In the genomic region with DNA sequence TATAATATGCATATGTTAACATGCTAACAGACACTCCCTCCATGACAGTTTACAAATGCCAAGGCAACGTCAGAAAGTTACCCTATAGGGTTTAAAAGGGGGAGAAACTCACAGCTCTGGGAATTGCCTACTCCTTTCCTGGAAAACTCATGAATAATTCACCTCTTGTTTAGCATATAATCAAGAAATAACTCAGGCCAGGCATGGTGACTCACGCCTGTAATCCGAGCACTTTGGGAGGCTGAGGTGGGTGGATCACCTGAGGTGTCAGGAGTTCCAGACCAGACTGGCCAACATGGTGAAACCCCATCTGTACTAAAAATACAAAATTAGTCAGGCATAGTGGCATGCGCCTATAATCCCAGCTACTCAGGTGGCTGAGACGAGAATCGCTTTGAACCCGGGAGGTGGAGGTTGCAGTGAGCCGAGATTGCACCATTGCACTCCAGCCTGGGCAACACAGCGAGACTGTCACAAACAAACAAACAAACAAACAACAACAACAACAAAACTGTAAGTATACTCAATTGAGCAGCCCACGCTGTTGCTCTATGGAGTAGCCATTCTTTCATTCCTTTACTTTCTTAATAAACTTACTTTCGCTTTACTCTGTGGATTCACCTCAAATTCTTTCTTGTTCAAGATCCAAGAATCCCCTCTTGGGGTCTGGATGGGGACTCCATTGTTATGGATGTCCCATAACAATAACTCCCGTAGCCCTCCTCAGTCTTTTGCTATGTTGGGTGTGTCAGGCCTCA, we compare ENCODE assay signal across 8 cellular contexts. TPM values are rescaled to one million over a fixed set of nuclear protein-coding genes. Genes with fewer than 3 reads are reported as not detected.
DNase-seq lines count a peak whose midpoint lies in the region; ATAC-seq, FAIRE-seq and TF ChIP-seq lines count a peak whose summit lies in the region.
"Not testable (repeated sequence)": the region's sequence is repeated elsewhere in the genome, so short reads cannot be mapped to it uniquely, and the experiment has no call there.

No MANE protein-coding gene starts in this region.

- TF ChIP-seq RAD21 in HCT116 (IDR thresholded peaks at IDR 0.05; ENCODE audit: low read depth) = peak; percentile 6; the same call in 1 of the 2 replicates
- not testable (repeated sequence) for TF ChIP-seq RAD21 in H1 (IDR thresholded peaks at IDR 0.05 in 1 of 2, conservative IDR thresholded peaks at IDR 0.05 in 1 of 2; ENCODE audit: low read depth in 2 of 2, low read length in 2 of 2)

- BruUV-seq in HCT116 (replicated peaks; lab: Mats Ljungman, UMichigan) = not testable (repeated sequence)

- peaks cover 17% of the 10 kb centered on the region for H3K4me1 Mint-ChIP-seq in activated CD4-positive, alpha-beta T cell treated with anti-CD3 and anti-CD28 coated beads, Interleukin-2, amount 10 ng/mL, durations not matched to agents 24 days and 14 days
- peaks cover 27% of the 10 kb centered on the region for H3K4me1 Mint-ChIP-seq in stimulated activated naive CD8-positive, alpha-beta T cell treated with anti-CD3 and anti-CD28 coated beads, Interleukin-15, Interleukin-2, amounts not matched to agents 100 ng/mL and 50 ng/mL, for 24 hours (ENCODE audit: low read depth)

- DNase-seq in HCT116 (ENCODE audit: low read depth, low spot score) (peak; percentile 53), RKO (ENCODE audit: low spot score) (peak; percentile 56)
- not testable (repeated sequence) for DNase-seq in activated CD4-positive, alpha-beta T cell treated with anti-CD3 and anti-CD28 coated beads, Interleukin-2, amount 10 ng/mL, durations not matched to agents 24 days and 14 days; H1 (ENCODE audit: low read depth in 1 of 2, low spot score in 2 of 2); lung (ENCODE audit: low spot score)
- DNase-seq in activated effector memory CD4-positive, alpha-beta T cell treated with anti-CD3 and anti-CD28 coated beads, Interleukin-2, amount 50 U/mL, for 16 hours = peak; percentile 72
- peak; percentile 65 to 68 for DNase-seq in stimulated activated CD4-positive, alpha-beta T cell treated with anti-CD3 and anti-CD28 coated beads, Interleukin-15, amount 100 ng/mL, for 48 hours (ENCODE audit: low read depth in 2 of 2)

- H2BK120ac ChIP-seq in H1 (replicated peaks; ENCODE audit: low read depth, low read length) = not testable (repeated sequence)

- not testable (repeated sequence) for H3K18ac ChIP-seq in H1 (ENCODE audit: extremely low read depth, low read length)

- H3K27me3 Mint-ChIP-seq in activated CD4-positive, alpha-beta T cell treated with anti-CD3 and anti-CD28 coated beads, Interleukin-2, amount 10 ng/mL, durations not matched to agents 24 days and 14 days; stimulated activated naive CD8-positive, alpha-beta T cell treated with anti-CD3 and anti-CD28 coated beads, Interleukin-15, Interleukin-2, amounts not matched to agents 100 ng/mL and 50 ng/mL, for 24 hours: not testable (repeated sequence)

- peak overlapping the region; percentile 59 for H3K4me2 ChIP-seq in HCT116 (ENCODE audit: low read length)
- peak overlapping the region in 1 of 2 experiments; percentile 57; a peak in 1 of 4 replicates for H3K4me2 ChIP-seq in H1 (ENCODE audit: insufficient read depth in 1 of 2, low read depth in 2 of 2, low read length in 2 of 2)

- H3K9ac ChIP-seq in HCT116 (ENCODE audit: low read length); H1 (replicated peaks in 1 of 4; ENCODE audit: extremely low read depth in 1 of 4, low read depth in 3 of 4, low read length in 3 of 4): not testable (repeated sequence)

- not testable (repeated sequence) for H3K9me2 ChIP-seq in HCT116 (ENCODE audit: insufficient read depth)

- peaks cover 66% of the 10 kb centered on the region for H3K36me3 Mint-ChIP-seq in activated CD4-positive, alpha-beta T cell treated with anti-CD3 and anti-CD28 coated beads, Interleukin-2, amount 10 ng/mL, durations not matched to agents 24 days and 14 days (ENCODE audit: low read depth)
- H3K36me3 Mint-ChIP-seq in stimulated activated naive CD8-positive, alpha-beta T cell treated with anti-CD3 and anti-CD28 coated beads, Interleukin-15, Interleukin-2, amounts not matched to agents 100 ng/mL and 50 ng/mL, for 24 hours (ENCODE audit: low read depth) = peaks cover 71% of the 10 kb centered on the region

- H3K4me3 ChIP-seq in HCT116 (replicated peaks in 1 of 2; ENCODE audit: low read depth in 1 of 2, low read length in 2 of 2) = 0 out of 4 replicates have a peak overlapping the region, but pooled peaks of 1 of the 2 experiments have one; percentile 13
- H3K4me3 ChIP-seq in H1 (ENCODE audit: extremely low read depth in 1 of 4, insufficient read depth in 2 of 4, low read depth in 3 of 4, low read length in 4 of 4); lung: not testable (repeated sequence)

- H3K9me3 ChIP-seq in HCT116 (ENCODE audit: control insufficient read depth in 1 of 2, insufficient read depth in 1 of 2, low read depth in 1 of 2, low read length in 2 of 2); H1 (ENCODE audit: insufficient read depth in 2 of 2, low read depth in 1 of 2, low read length in 1 of 2); lung (ENCODE audit: control insufficient read depth in 2 of 2, insufficient read depth in 1 of 2, low read length in 1 of 2): not testable (repeated sequence)

- H3K4ac ChIP-seq in H1 (replicated peaks; ENCODE audit: insufficient read length, low read depth, low read length) = not testable (repeated sequence)

- not testable (repeated sequence) for H3K4me3 Mint-ChIP-seq in activated CD4-positive, alpha-beta T cell treated with anti-CD3 and anti-CD28 coated beads, Interleukin-2, amount 10 ng/mL, durations not matched to agents 24 days and 14 days
- peak overlapping the region; percentile 39 for H3K4me3 Mint-ChIP-seq in stimulated activated naive CD8-positive, alpha-beta T cell treated with anti-CD3 and anti-CD28 coated beads, Interleukin-15, Interleukin-2, amounts not matched to agents 100 ng/mL and 50 ng/mL, for 24 hours

- H2BK20ac ChIP-seq in H1 (ENCODE audit: low read length) = not testable (repeated sequence)

- POLR2A ChIA-PET in HCT116 (lab: Charles Lee) = not testable (repeated sequence)
- POLR2A ChIA-PET in H1 (lab: Charles Lee; ENCODE audit: partially characterized antibody) = interaction anchor here (1.5 to 8.3 kb wide), 10 partner anchors 8 to 62 kb away, joined by 3 to 70 read pairs (median 6); a partner anchor contains a TSS

- H3K23me2 ChIP-seq in H1 (ENCODE audit: low read depth, low read length) = not testable (repeated sequence)

- not testable (repeated sequence) for H3K79me2 ChIP-seq in HCT116 (ENCODE audit: insufficient read depth, low read length); H1 (ENCODE audit: control insufficient read depth in 1 of 2, insufficient read depth in 2 of 2, low read length in 2 of 2)

- TF ChIP-seq EP300 in H1 (IDR thresholded peaks at IDR 0.05; ENCODE audit: borderline replicate concordance in 1 of 2, low read depth in 2 of 2, low read length in 2 of 2) = not testable (repeated sequence)

- TF ChIP-seq CTCF in HCT116 (IDR thresholded peaks at IDR 0.05 in 2 of 3, conservative IDR thresholded peaks at IDR 0.05 in 1 of 3; ENCODE audit: borderline replicate concordance in 1 of 3, insufficient read depth in 1 of 3, low read depth in 2 of 3, low read length in 2 of 3); H1 (IDR thresholded peaks at IDR 0.05; ENCODE audit: control extremely low read depth in 1 of 3, insufficient read depth in 1 of 3, low read depth in 1 of 3, low read length in 3 of 3); lung (IDR thresholded peaks at IDR 0.05; ENCODE audit: control extremely low read depth, extremely low read depth): not testable (repeated sequence)

- ATAC-seq in HCT116 = peak; percentile 66
- peak; percentile 25 for ATAC-seq in lung (ENCODE audit: insufficient read depth, low FRiP score)

- H2AK5ac ChIP-seq in H1 (ENCODE audit: low read depth, low read length) = not testable (repeated sequence)

- not testable (repeated sequence) for FAIRE-seq in H1 (lab: Jason Lieb, UNC)

- H4K5ac ChIP-seq in H1 (ENCODE audit: insufficient read length, low read depth, low read length) = not testable (repeated sequence)

- H4K91ac ChIP-seq in H1 (replicated peaks; ENCODE audit: insufficient read length, low read length) = not testable (repeated sequence)

- RAD21 ChIA-PET in HCT116 (lab: Charles Lee; ENCODE audit: low non-redundant PET in 1 of 2, low total read pairs in 2 of 2, uncharacterized antibody in 2 of 2, unreplicated experiment in 2 of 2) = not testable (repeated sequence)

- peak overlapping the region; percentile 5; the same call in 1 of the 2 replicates for H3K27ac ChIP-seq in HCT116 (ENCODE audit: low read depth, low read length)
- H3K27ac ChIP-seq in H1 (ENCODE audit: low read depth, low read length); lung (ENCODE audit: low read depth in 1 of 2, low read length in 1 of 2): not testable (repeated sequence)

- not testable (repeated sequence) for H4K8ac ChIP-seq in H1 (ENCODE audit: extremely low read depth, insufficient read depth, low read length)

- H3K27ac Mint-ChIP-seq in activated CD4-positive, alpha-beta T cell treated with anti-CD3 and anti-CD28 coated beads, Interleukin-2, amount 10 ng/mL, durations not matched to agents 24 days and 14 days = peak overlapping the region; percentile 77
- peak overlapping the region; percentile 78 for H3K27ac Mint-ChIP-seq in stimulated activated naive CD8-positive, alpha-beta T cell treated with anti-CD3 and anti-CD28 coated beads, Interleukin-15, Interleukin-2, amounts not matched to agents 100 ng/mL and 50 ng/mL, for 24 hours

- H2AFZ ChIP-seq in HCT116 (ENCODE audit: low read depth, low read length, poor library complexity, severe bottlenecking); H1 (ENCODE audit: low read length): not testable (repeated sequence)

- H2BK15ac ChIP-seq in H1 (ENCODE audit: low read length) = not testable (repeated sequence)

- H3K14ac ChIP-seq in H1 (ENCODE audit: insufficient read length) = not testable (repeated sequence)

- H3K9me3 Mint-ChIP-seq in activated CD4-positive, alpha-beta T cell treated with anti-CD3 and anti-CD28 coated beads, Interleukin-2, amount 10 ng/mL, durations not matched to agents 24 days and 14 days = peaks cover 18% of the 10 kb centered on the region
- H3K9me3 Mint-ChIP-seq in stimulated activated naive CD8-positive, alpha-beta T cell treated with anti-CD3 and anti-CD28 coated beads, Interleukin-15, Interleukin-2, amounts not matched to agents 100 ng/mL and 50 ng/mL, for 24 hours = not testable (repeated sequence)

- not testable (repeated sequence) for H3K23ac ChIP-seq in H1 (ENCODE audit: insufficient read length)

- TF ChIP-seq POLR2A in HCT116 (IDR thresholded peaks at IDR 0.05; ENCODE audit: borderline replicate concordance, extremely low read depth, insufficient read depth, insufficient read length) = not testable (repeated sequence)
- TF ChIP-seq POLR2A in H1 (IDR thresholded peaks at IDR 0.05; ENCODE audit: control extremely low read depth in 1 of 2, low read depth in 2 of 2, low read length in 2 of 2) = 0 out of 3 replicates have a peak, but pooled peaks of 1 of the 2 experiments have one; percentile 14

- not testable (repeated sequence) for H3K79me1 ChIP-seq in H1 (ENCODE audit: low read depth, low read length)

- 92% methylated on average over 12 of the region's 12 CpGs; no CpG with 5 or more reads in 1 of the 2 experiments for WGBS in H1 (ENCODE audit: extremely low coverage in 1 of 2, insufficient coverage in 1 of 2, insufficient read length in 1 of 2, insufficient replicate concordance in 2 of 2, low coverage in 1 of 2, low lambda C conversion rate in 2 of 2, missing lambda C conversion rate in 1 of 2), 2 experiments
- WGBS in lung, 2 donors = 88 to 94% methylated on average over 12 of the region's 12 CpGs

- H3K27me3 ChIP-seq in HCT116 (ENCODE audit: insufficient read depth, low read length); H1 (replicated peaks in 1 of 4; ENCODE audit: control insufficient read depth in 3 of 4, extremely low read depth in 1 of 4, insufficient read depth in 3 of 4, low read length in 3 of 4); lung (ENCODE audit: control insufficient read depth, insufficient read depth): not testable (repeated sequence)

- 0 out of 2 replicates have a peak overlapping the region, but pooled peaks have one; percentile 29 for H2BK12ac ChIP-seq in H1 (ENCODE audit: low read depth, low read length)

- H4K20me1 ChIP-seq in HCT116 (ENCODE audit: insufficient read depth); H1 (replicated peaks in 1 of 2; ENCODE audit: control insufficient read depth in 1 of 2, insufficient read depth in 2 of 2, low read length in 2 of 2): not testable (repeated sequence)

- not testable (repeated sequence) for H3K36me3 ChIP-seq in HCT116 (ENCODE audit: control insufficient read depth in 1 of 2, insufficient read depth in 2 of 2, low read length in 2 of 2); lung (ENCODE audit: control insufficient read depth in 2 of 2, insufficient read depth in 2 of 2, low read length in 2 of 2)
- H3K36me3 ChIP-seq in H1 (ENCODE audit: control insufficient read depth in 2 of 4, insufficient read depth in 4 of 4, low read length in 3 of 4) = peaks cover 0 to 10% (median 0%) of the 10 kb centered on the region in 4 experiments; a peak in 3 of 8 replicates

- H3K4me1 ChIP-seq in HCT116 (ENCODE audit: control insufficient read depth in 1 of 2, insufficient read depth in 2 of 2, low read length in 2 of 2) (peaks cover 11 to 37% of the 10 kb centered on the region in 2 experiments), H1 (replicated peaks in 1 of 4; ENCODE audit: control insufficient read depth in 3 of 4, insufficient read depth in 4 of 4, low read length in 3 of 4) (peaks cover 5 to 15% (median 11%) of the 10 kb centered on the region in 4 experiments; a peak in 6 of 7 replicates)
- not testable (repeated sequence) for H3K4me1 ChIP-seq in lung (ENCODE audit: control insufficient read depth in 2 of 2, insufficient read depth in 2 of 2, low read length in 2 of 2)

- peak overlapping the region; percentile 47; the same call in 1 of the 2 replicates for H2BK5ac ChIP-seq in H1 (ENCODE audit: low read depth, low read length)

- not testable (repeated sequence) for H3K56ac ChIP-seq in H1 (replicated peaks; ENCODE audit: insufficient read length, low read depth, low read length)

- intact Hi-C loops in HCT116 (cut with micrococcal nuclease) = not testable (repeated sequence)
- intact Hi-C loops in activated CD4-positive, alpha-beta T cell treated with anti-CD3 and anti-CD28 coated beads, Interleukin-2, amount 10 ng/mL, durations not matched to agents 24 days and 14 days (cut with micrococcal nuclease) = loop anchor here (1.0 to 5.0 kb wide), 4 partner anchors 31 to 188 kb away; a partner anchor contains a TSS

- CTCF ChIA-PET in HCT116 (lab: Charles Lee) = not testable (repeated sequence)
- CTCF ChIA-PET in H1 (lab: Charles Lee; ENCODE audit: partially characterized antibody) = interaction anchor here (2.5 kb wide), 1 partner anchor 100 kb away, joined by 7 read pairs; no protein-coding TSS in a partner anchor

RNA-seq across cellular contexts. Expression of a gene that starts 30.0 kb away (rescaled TPM):
- 325 TPM for total RNA-seq in HCT116 (2021; ENCODE audit: unreplicated experiment)
- polyA plus RNA-seq in HCT116 (2012) = 177 and 209 TPM in 2 replicates
- 619 and 630 TPM in 2 replicates for total RNA-seq in activated CD4-positive, alpha-beta T cell treated with anti-CD3 and anti-CD28 coated beads, Interleukin-2, amount 10 ng/mL, durations not matched to agents 24 days and 14 days
- 536 and 539 TPM in 2 replicates for total RNA-seq in H1 (2021; fragmentation: NEBNext Ultra II Directional; extraction: Animal tissue kit (Norgen Biotek cat#: 25700))
- polyA plus RNA-seq in H1 (2011; rRNA removed) = 220 and 229 TPM in 2 replicates
- 513 TPM for polyA plus RNA-seq in H1 (2011; cell fraction: cytosol; rRNA removed)
- polyA plus RNA-seq in H1 (2011; cell fraction: nucleus; rRNA removed) = 129 TPM
- 435 to 536 TPM (median 461 TPM) in 4 replicates for polyA plus RNA-seq in H1 (2012, experiment 1 of 2)
- 73.0 TPM for polyA plus RNA-seq in H1 (2012, experiment 2 of 2)
- 541 TPM for polyA plus RNA-seq in H1 (2013, experiment 1 of 2)
- polyA plus RNA-seq in H1 (2013, experiment 2 of 2) = 542 TPM
- polyA minus RNA-seq in H1 (2011; rRNA and poly(A)+ RNA removed) = 94.6 and 100 TPM in 2 replicates
- 229 TPM for polyA minus RNA-seq in H1 (2011; cell fraction: cytosol; rRNA and poly(A)+ RNA removed)
- polyA minus RNA-seq in H1 (2011; cell fraction: nucleus; rRNA and poly(A)+ RNA removed) = 159 TPM
- 100 to 1,000 TPM; 136 to 220 TPM for total RNA-seq in lung
- 100 to 1,000 TPM in 1 of 2 donors, 10 to 100 TPM in 1; 72.2 to 162 TPM for polyA plus RNA-seq in lung
